Comparison of ENCODE assay signal across 31 cellular contexts in genomic region chr13:88450515-88450914, GRCh38.
"Had no signal": no experiment of that assay in that cellular context is flagged by ENCODE, and none has a peak within 500 bp of the region (broad histone marks: within the 10 kb centered on the region; RNA-seq: fewer than 3 reads in every experiment).

No MANE protein-coding gene starts in this region.

- H3K4me3 ChIP-seq: adrenal gland, ascending aorta, body of pancreas, breast epithelium, cardiac muscle cell had no signal

- H3K9me3 ChIP-seq: adrenal gland, ascending aorta, body of pancreas, breast epithelium had no signal

- H3K4me1 ChIP-seq: adrenal gland, ascending aorta, body of pancreas, breast epithelium had no signal

- H3K36me3 ChIP-seq: adrenal gland, ascending aorta, brain microvascular endothelial cell, breast epithelium, cardiac muscle cell had no signal

- H3K27ac ChIP-seq: adrenal gland, ascending aorta, body of pancreas, brain microvascular endothelial cell, breast epithelium, cardiac muscle cell had no signal

- ATAC-seq: activated naive CD4-positive, alpha-beta T cell treated with anti-CD3 and anti-CD28 coated beads, Interleukin-2, amount 50 U/mL, for 72 hours; activated naive CD8-positive, alpha-beta T cell treated with anti-CD3 and anti-CD28 coated beads, Interleukin-2, amount 50 U/mL, for 24 hours; activated T-cell treated with anti-CD3 and anti-CD28 coated beads, Interleukin-2, amount 50 U/mL, for 4 hours; activated T-cell treated with anti-CD3 and anti-CD28 coated beads, Interleukin-2, amount 50 U/mL, for 72 hours; activated T-helper 17 cell treated with anti-CD3 and anti-CD28 coated beads, Interleukin-2, amount 50 U/mL, for 72 hours; body of pancreas had no signal

- H3K27me3 ChIP-seq: adrenal gland, ascending aorta, body of pancreas, brain microvascular endothelial cell, breast epithelium, cardiac muscle cell had no signal

- DNase-seq: activated effector memory CD4-positive, alpha-beta T cell treated with anti-CD3 and anti-CD28 coated beads, Interleukin-2, amount 50 U/mL, for 16 hours; activated effector memory CD4-positive, alpha-beta T cell treated with Interleukin-2 at 50 U/mL for 16 hours; activated gamma-delta T cell; activated gamma-delta T cell treated with Interleukin-2 at 50 U/mL for 16 hours; activated naive CD4-positive, alpha-beta T cell; activated naive CD4-positive, alpha-beta T cell treated with anti-CD3 and anti-CD28 coated beads for 36 hours; activated naive CD4-positive, alpha-beta T cell treated with anti-CD3 and anti-CD28 coated beads, Interleukin-2, amount 10 ng/mL, durations not matched to agents 7 days and 5 days; activated naive CD4-positive, alpha-beta T cell treated with anti-CD3 and anti-CD28 coated beads, Interleukin-2, amount 50 U/mL, for 16 hours; activated naive CD4-positive, alpha-beta T cell treated with Interleukin-2 at 50 U/mL for 16 hours; activated naive CD8-positive, alpha-beta T cell treated with anti-CD3 and anti-CD28 coated beads for 36 hours; activated naive CD8-positive, alpha-beta T cell treated with anti-CD3 and anti-CD28 coated beads, Interleukin-2, amount 10 ng/mL, durations not matched to agents 7 days and 5 days; activated naive CD8-positive, alpha-beta T cell treated with anti-CD3 and anti-CD28 coated beads, Interleukin-2, amount 50 U/mL, for 24 hours; activated T-cell treated with anti-CD3 and anti-CD28 coated beads, Interleukin-2, amount 50 U/mL, for 24 hours; activated T-cell treated with anti-CD3 and anti-CD28 coated beads, Interleukin-2, amount 50 U/mL, for 4 hours; activated T-cell treated with anti-CD3 and anti-CD28 coated beads, Interleukin-2, amount 50 U/mL, for 48 hours; activated T-cell treated with anti-CD3 and anti-CD28 coated beads, Interleukin-2, amount 50 U/mL, for 72 hours; adrenal gland; amniotic stem cell; amygdala; anterior cingulate cortex; aorta; body of pancreas; brain microvascular endothelial cell; caudate nucleus; central memory CD4-positive, alpha-beta T cell; cerebellar nuclear complex had no signal
